10 cellular contexts compared by ENCODE assay signal in genomic region chr1:233904979-233905415, GRCh38. TPM values are rescaled to one million over a fixed set of nuclear protein-coding genes. Genes with fewer than 3 reads are reported as not detected.
DNase-seq lines count a peak whose midpoint lies in the region; ATAC-seq and TF ChIP-seq lines count a peak whose summit lies in the region.
"Had no signal": no experiment of that assay in that cellular context is flagged by ENCODE, and none has a peak within 500 bp of the region (broad histone marks: within the 10 kb centered on the region; RNA-seq: fewer than 3 reads in every experiment).

No MANE protein-coding gene starts in this region.

- H3K27me3 Mint-ChIP-seq in activated naive CD8-positive, alpha-beta T cell treated with anti-CD3 and anti-CD28 coated beads for 36 hours: peaks cover 79% of the 10 kb centered on the region
- H3K27me3 Mint-ChIP-seq in activated naive CD8-positive, alpha-beta T cell treated with anti-CD3 and anti-CD28 coated beads, Interleukin-2, amount 50 U/mL, for 24 hours: peaks cover 45% of the 10 kb centered on the region

- H3K4me3 ChIP-seq in aorta (ENCODE audit: low read length in 2 of 2): peak overlapping the region in 1 of 2 donors; percentile 6
- no peak overlapping the region for H3K4me3 ChIP-seq in gastrocnemius medialis
- H3K4me3 ChIP-seq: SK-N-MC had no signal

- H3K27ac ChIP-seq in caudate nucleus (ENCODE audit: low read depth, low read length) (peak overlapping the region; percentile 88), aorta (ENCODE audit: low read depth in 1 of 2, low read length in 2 of 2) (no peak overlapping the region), gastrocnemius medialis (no peak overlapping the region)
- H3K27ac ChIP-seq: SK-N-MC had no signal

- H3K9me3 Mint-ChIP-seq in activated naive CD8-positive, alpha-beta T cell treated with anti-CD3 and anti-CD28 coated beads for 36 hours: peaks cover 2% of the 10 kb centered on the region
- no peaks in the 10 kb centered on the region for H3K9me3 Mint-ChIP-seq in activated naive CD8-positive, alpha-beta T cell treated with anti-CD3 and anti-CD28 coated beads, Interleukin-2, amount 50 U/mL, for 24 hours

- WGBS in aorta, 2 donors: 1% methylated on average over 23 to 43 of the region's 43 CpGs

- H3K4me1 ChIP-seq in aorta (ENCODE audit: control insufficient read depth in 1 of 2, insufficient read depth in 2 of 2, low read length in 2 of 2) (no peaks in the 10 kb centered on the region), gastrocnemius medialis (no peaks in the 10 kb centered on the region)

- DNase-seq in activated naive CD8-positive, alpha-beta T cell treated with anti-CD3 and anti-CD28 coated beads for 36 hours: peak; percentile 3
- DNase-seq in activated naive CD8-positive, alpha-beta T cell treated with anti-CD3 and anti-CD28 coated beads, Interleukin-2, amount 50 U/mL, for 24 hours: no peak
- peak in 4 of 61 donors; percentile 16 to 48 (median 24) for DNase-seq in caudate nucleus (lab: John Stamatoyannopoulos, UW)
- peak; percentile 70 for DNase-seq in kidney tubule cell (ENCODE audit: low spot score)
- peak in 1 of 2 donors; percentile 38 for DNase-seq in aorta
- no peak for DNase-seq in LoVo (ENCODE audit: low spot score)
- DNase-seq in gastrocnemius medialis: no peak
- DNase-seq: activated gamma-delta T cell had no signal

- peaks cover 2% of the 10 kb centered on the region for H3K4me1 Mint-ChIP-seq in activated naive CD8-positive, alpha-beta T cell treated with anti-CD3 and anti-CD28 coated beads for 36 hours
- H3K4me1 Mint-ChIP-seq in activated naive CD8-positive, alpha-beta T cell treated with anti-CD3 and anti-CD28 coated beads, Interleukin-2, amount 50 U/mL, for 24 hours: peaks cover 2% of the 10 kb centered on the region

- no peaks in the 10 kb centered on the region for H3K9me3 ChIP-seq in aorta (ENCODE audit: control insufficient read depth, low read length)
- no peaks in the 10 kb centered on the region for H3K9me3 ChIP-seq in gastrocnemius medialis

- intact Hi-C loops in aorta (cut with DNase I): no loop called here
- intact Hi-C loops in gastrocnemius medialis (cut with DNase I; ENCODE audit: low total_unique reads): no loop called here

- H3K36me3 ChIP-seq in aorta (ENCODE audit: control insufficient read depth in 1 of 2, insufficient read depth in 2 of 2, low read length in 1 of 2): no peaks in the 10 kb centered on the region
- no peaks in the 10 kb centered on the region for H3K36me3 ChIP-seq in gastrocnemius medialis

- TF ChIP-seq POLR2A in gastrocnemius medialis (IDR thresholded peaks at IDR 0.05): no peak

- no peak overlapping the region for H3K27ac Mint-ChIP-seq in activated naive CD8-positive, alpha-beta T cell treated with anti-CD3 and anti-CD28 coated beads for 36 hours
- H3K27ac Mint-ChIP-seq in activated naive CD8-positive, alpha-beta T cell treated with anti-CD3 and anti-CD28 coated beads, Interleukin-2, amount 50 U/mL, for 24 hours: no peak overlapping the region

- ATAC-seq in activated naive CD8-positive, alpha-beta T cell treated with anti-CD3 and anti-CD28 coated beads, Interleukin-2, amount 50 U/mL, for 24 hours: no peak
- ATAC-seq in aorta (ENCODE audit: low FRiP score) (peak; percentile 57), HG03571 (IDR thresholded peaks at IDR 0.05; ENCODE audit: unreplicated experiment) (no peak), gastrocnemius medialis (no peak)

- H3K4me3 Mint-ChIP-seq in activated naive CD8-positive, alpha-beta T cell treated with anti-CD3 and anti-CD28 coated beads for 36 hours: no peak overlapping the region
- H3K4me3 Mint-ChIP-seq in activated naive CD8-positive, alpha-beta T cell treated with anti-CD3 and anti-CD28 coated beads, Interleukin-2, amount 50 U/mL, for 24 hours: no peak overlapping the region

- H3K36me3 Mint-ChIP-seq in activated naive CD8-positive, alpha-beta T cell treated with anti-CD3 and anti-CD28 coated beads for 36 hours: peaks cover 4% of the 10 kb centered on the region
- peaks cover 2% of the 10 kb centered on the region for H3K36me3 Mint-ChIP-seq in activated naive CD8-positive, alpha-beta T cell treated with anti-CD3 and anti-CD28 coated beads, Interleukin-2, amount 50 U/mL, for 24 hours (ENCODE audit: low read depth)

- in situ Hi-C loops in gastrocnemius medialis (cut with MboI; ENCODE audit: low sequenced_read_pairs in 4 of 4): no loop called here

- H3K27me3 ChIP-seq in aorta (ENCODE audit: control insufficient read depth in 1 of 2, insufficient read depth in 2 of 2, low read length in 1 of 2) (no peaks in the 10 kb centered on the region), gastrocnemius medialis (peaks cover 15 to 30% (median 22%) of the 10 kb centered on the region in 3 donors)

- TF ChIP-seq CTCF in gastrocnemius medialis (IDR thresholded peaks at IDR 0.05 in 4 of 5, conservative IDR thresholded peaks at IDR 0.05 in 1 of 5): no peak

RNA-seq across cellular contexts. Expression of gene SLC35F3, which starts 0.5 kb away (rescaled TPM):
- total RNA-seq in activated naive CD8-positive, alpha-beta T cell treated with anti-CD3 and anti-CD28 coated beads for 36 hours: 1 to 10 TPM; 7.5 to 8.1 TPM
- total RNA-seq in aorta (under 1 TPM in 1 of 2 donors, not detected in 1; 0.12 TPM), gastrocnemius medialis (under 1 TPM in 1 of 4 donors, not detected in 3; 0.82 TPM)
- not detected for polyA plus RNA-seq in aorta

Comparison
In these comparisons a context has a peak if more than half of its experiments do, and no peak if none do; other contexts are left out.
1. DNase-seq: peak in activated naive CD8-positive, alpha-beta T cell treated with anti-CD3 and anti-CD28 coated beads for 36 hours (single experiment) and kidney tubule cell (single experiment); none in activated naive CD8-positive, alpha-beta T cell treated with anti-CD3 and anti-CD28 coated beads, Interleukin-2, amount 50 U/mL, for 24 hours (single experiment), LoVo (single experiment) and gastrocnemius medialis (0 of 2).
2. RNA of gene SLC35F3, which starts 0.5 kb away (total RNA-seq): 7.5 to 8.1 TPM in activated naive CD8-positive, alpha-beta T cell treated with anti-CD3 and anti-CD28 coated beads for 36 hours; 0.12 TPM in aorta and 0.82 TPM in gastrocnemius medialis; every median in the first group is over 4 times any median in the second.